In the genomic region with DNA sequence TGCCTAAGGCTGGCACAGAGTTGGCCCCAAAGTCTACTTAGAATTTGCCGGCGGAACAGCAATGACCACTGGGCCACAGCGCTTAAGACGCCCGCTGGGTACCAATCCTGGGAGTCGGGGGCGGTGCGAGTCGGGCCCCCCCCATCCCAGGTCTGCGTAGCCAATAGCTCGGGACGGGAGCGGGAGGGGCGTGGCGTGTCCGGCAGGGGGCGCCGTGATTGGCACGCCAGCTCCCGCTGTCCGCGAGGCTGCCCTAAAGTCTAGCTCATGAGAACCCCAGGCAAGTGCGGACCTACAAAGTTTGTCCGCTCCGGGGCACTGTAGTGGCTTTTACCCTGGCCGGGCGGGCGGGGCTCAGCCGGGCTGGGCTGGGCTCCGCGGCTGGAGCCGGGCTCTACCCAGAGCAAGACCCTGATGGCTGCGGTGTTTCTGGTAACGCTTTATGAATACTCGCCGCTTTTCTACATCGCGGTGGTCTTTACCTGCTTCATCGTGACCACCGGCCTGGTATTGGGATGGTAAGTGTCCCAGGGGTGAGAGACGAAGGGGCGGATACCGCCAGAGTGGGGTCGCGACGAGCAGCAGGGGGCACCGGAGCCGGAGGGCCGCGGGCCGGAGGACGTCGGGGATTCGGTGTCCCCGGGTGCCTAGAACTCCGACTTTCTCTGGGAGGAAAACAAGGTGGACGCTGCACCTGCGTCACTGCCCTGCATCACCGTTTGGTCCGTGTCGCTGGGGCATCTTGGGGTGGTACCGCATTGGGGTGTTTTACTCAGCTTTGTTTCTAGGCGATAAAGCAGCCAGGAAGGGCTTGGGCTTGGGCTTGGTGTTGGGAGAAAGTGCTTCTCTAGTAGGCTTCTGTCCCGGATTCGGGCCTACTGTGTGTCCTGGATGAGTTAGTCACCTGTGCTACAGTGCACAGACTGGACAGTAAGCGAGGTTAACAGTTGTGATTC, we compare ENCODE assay signal across 8 cellular contexts. TPM values are rescaled to one million over a fixed set of nuclear protein-coding genes. Genes with fewer than 3 reads are reported as not detected.
A peak's percentile ranks its signal among the peaks of the same experiment; 100 is the strongest.
DNase-seq lines count a peak whose midpoint lies in the region; ATAC-seq, FAIRE-seq and TF ChIP-seq lines count a peak whose summit lies in the region.

A gene with protein sequence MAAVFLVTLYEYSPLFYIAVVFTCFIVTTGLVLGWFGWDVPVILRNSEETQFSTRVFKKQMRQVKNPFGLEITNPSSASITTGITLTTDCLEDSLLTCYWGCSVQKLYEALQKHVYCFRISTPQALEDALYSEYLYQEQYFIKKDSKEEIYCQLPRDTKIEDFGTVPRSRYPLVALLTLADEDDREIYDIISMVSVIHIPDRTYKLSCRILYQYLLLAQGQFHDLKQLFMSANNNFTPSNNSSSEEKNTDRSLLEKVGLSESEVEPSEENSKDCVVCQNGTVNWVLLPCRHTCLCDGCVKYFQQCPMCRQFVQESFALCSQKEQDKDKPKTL (plus strand): TSS at position 361 of the 956 bp plus-strand sequence. CDS start 54 bp downstream, at position 415.

- H3K9me3 ChIP-seq in breast epithelium (no peaks in the 10 kb centered on the region), iPS-20b (ENCODE audit: insufficient read depth, low read depth, low read length) (no peaks in the 10 kb centered on the region), small intestine (ENCODE audit: control insufficient read depth, low read depth) (no peaks in the 10 kb centered on the region)

- H3K27me3 ChIP-seq in breast epithelium (no peaks in the 10 kb centered on the region), iPS-20b (ENCODE audit: insufficient read depth, low read length) (no peaks in the 10 kb centered on the region), small intestine (ENCODE audit: control insufficient read depth in 2 of 2, insufficient read depth in 2 of 2, low read length in 2 of 2) (no peaks in the 10 kb centered on the region)

- peak; percentile 68 for TF ChIP-seq POLR2A in breast epithelium (IDR thresholded peaks at IDR 0.05)

- FAIRE-seq in small intestine (lab: Jason Lieb, UNC) = no peak

- no peaks in the 10 kb centered on the region for H3K36me3 ChIP-seq in breast epithelium
- no peaks in the 10 kb centered on the region for H3K36me3 ChIP-seq in iPS-20b (ENCODE audit: insufficient read depth, low read depth, low read length)
- H3K36me3 ChIP-seq in small intestine (ENCODE audit: control insufficient read depth in 2 of 2, insufficient read depth in 2 of 2, low read length in 2 of 2) = peaks cover 0 to 2% of the 10 kb centered on the region in 2 donors

- WGBS in small intestine, 3 donors = 0% methylated on average over 66 of the region's 66 CpGs

- H3K4me3 ChIP-seq in breast epithelium (peak within 1 kb of the TSS; percentile 94 to 96 (median 96)), iPS-20b (ENCODE audit: low read length) (peak within 1 kb of the TSS; percentile 100), small intestine (ENCODE audit: low read depth in 1 of 2, low read length in 2 of 2) (peak within 1 kb of the TSS; percentile 76 to 90)

- H3K4me1 ChIP-seq in breast epithelium (no peaks in the 10 kb centered on the region), iPS-20b (ENCODE audit: insufficient read depth, low read length) (peaks cover 5% of the 10 kb centered on the region; the same call in 1 of the 2 replicates), small intestine (ENCODE audit: control insufficient read depth in 2 of 2, insufficient read depth in 1 of 2, low read depth in 1 of 2, low read length in 1 of 2) (peaks cover 1 to 6% of the 10 kb centered on the region in 2 donors)

- peak; percentile 94 for ATAC-seq in GM18873 (IDR thresholded peaks at IDR 0.05; ENCODE audit: low FRiP score, unreplicated experiment)
- ATAC-seq in HG03139 (IDR thresholded peaks at IDR 0.05; ENCODE audit: unreplicated experiment) = peak; percentile 92

- DNase-seq in AG08395 (ENCODE audit: low spot score) (peak; percentile 99), NCI-H2196 treated with DMSO at 0.1 percent for 48 hours (lab: John Stamatoyannopoulos, UW; ENCODE audit: unreplicated experiment) (peak; percentile 95), breast epithelium (ENCODE audit: low spot score in 2 of 2) (peak; percentile 95), small intestine (peak; percentile 97)

- intact Hi-C loops in breast epithelium (cut with DNase I; ENCODE audit: low total_unique reads) = no loop called here

- H3K9ac ChIP-seq in iPS-20b (ENCODE audit: low read depth, low read length) = peak within 1 kb of the TSS; percentile 94

- TF ChIP-seq CTCF in VCaP (conservative IDR thresholded peaks at IDR 0.05) = peak; percentile 65
- peak; percentile 54 to 65 (median 59) for TF ChIP-seq CTCF in breast epithelium (IDR thresholded peaks at IDR 0.05)

- peak within 1 kb of the TSS; percentile 80 for H3K27ac ChIP-seq in VCaP
- peak within 1 kb of the TSS; percentile 85 to 90 for H3K27ac ChIP-seq in breast epithelium
- peak within 1 kb of the TSS; percentile 43 for H3K27ac ChIP-seq in iPS-20b (ENCODE audit: low read length)
- H3K27ac ChIP-seq in small intestine (ENCODE audit: low read depth in 1 of 2, low read length in 1 of 2) = peak within 1 kb of the TSS in 1 of 2 donors; percentile 89

RNA-seq across cellular contexts. Expression of the gene that starts here (rescaled TPM):
- total RNA-seq in breast epithelium = 10 to 100 TPM; 21.0 to 25.5 (median 23.6) TPM
- polyA plus RNA-seq in small intestine = 10 to 100 TPM; 11.9 to 16.5 (median 15.8) TPM
